8 cellular contexts compared by ENCODE assay signal in the genomic region with DNA sequence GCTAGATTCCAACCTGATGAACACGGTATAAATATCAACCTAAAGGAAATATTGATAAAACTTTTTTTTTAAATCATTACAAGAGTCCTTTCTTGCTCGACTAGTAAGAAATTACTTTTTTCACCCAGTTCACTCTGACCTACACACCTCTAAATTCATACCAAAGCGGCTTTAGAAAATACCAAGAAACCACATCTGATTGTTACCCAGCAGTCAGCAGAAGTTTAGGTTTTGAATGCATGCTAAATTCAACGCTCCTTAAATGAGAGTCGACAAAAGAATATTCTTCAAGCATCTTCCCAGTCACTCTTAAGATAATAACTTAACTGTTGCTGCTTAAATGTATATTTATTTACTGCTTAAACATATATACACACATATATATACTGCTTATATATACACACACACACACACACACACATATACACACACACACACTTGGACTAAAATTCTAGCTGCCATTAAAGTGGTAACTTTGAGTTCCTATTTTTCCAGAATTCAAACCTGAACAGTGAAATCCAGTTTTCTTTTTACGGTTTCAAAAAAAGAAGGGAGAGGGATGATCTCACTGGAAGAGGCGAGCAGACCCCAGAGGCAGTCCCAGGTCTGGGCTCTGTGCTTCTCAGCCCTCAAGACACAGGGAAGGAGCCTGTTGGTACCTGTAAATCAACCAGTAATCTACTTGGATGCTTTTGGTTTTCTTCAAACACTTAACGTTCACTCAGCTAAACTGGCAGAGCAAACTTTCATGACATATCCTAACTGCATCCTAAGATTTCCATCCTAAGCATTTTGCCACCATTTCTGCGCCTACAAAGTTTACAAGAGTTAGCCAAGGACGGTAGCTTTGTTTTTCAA. TPM values are rescaled to one million over a fixed set of nuclear protein-coding genes. Genes with fewer than 3 reads are reported as not detected.
A peak's percentile ranks its signal among the peaks of the same experiment; 100 is the strongest.
DNase-seq lines count a peak whose midpoint lies in the region; ATAC-seq and TF ChIP-seq lines count a peak whose summit lies in the region.

No MANE protein-coding gene starts in this region.

- H3K36me3 ChIP-seq in heart left ventricle (no peaks in the 10 kb centered on the region), adrenal gland (replicated peaks in 1 of 2) (no peaks in the 10 kb centered on the region), right lobe of liver (no peaks in the 10 kb centered on the region), vagina (no peaks in the 10 kb centered on the region)

- H3K27me3 ChIP-seq in heart left ventricle (no peaks in the 10 kb centered on the region), adrenal gland (no peaks in the 10 kb centered on the region), right lobe of liver (no peaks in the 10 kb centered on the region), vagina (no peaks in the 10 kb centered on the region)

- DNase-seq in heart left ventricle (no peak), cardiac septum (ENCODE audit: low spot score) (no peak), adrenal gland (no peak), right lobe of liver (no peak), vagina (ENCODE audit: extremely low spot score in 2 of 2) (no peak), glomerular visceral epithelial cell (ENCODE audit: extremely low spot score) (no peak)
- DNase-seq in stimulated activated CD4-positive, alpha-beta T cell treated with anti-CD3 and anti-CD28 coated beads, Interleukin-2, amount 100 ng/mL, for 24 hours = no peak

- TF ChIP-seq CTCF in heart left ventricle (IDR thresholded peaks at IDR 0.05) = no peak
- TF ChIP-seq CTCF in adrenal gland (IDR thresholded peaks at IDR 0.05) = no peak
- no peak for TF ChIP-seq CTCF in right lobe of liver (IDR thresholded peaks at IDR 0.05)
- TF ChIP-seq CTCF in vagina (IDR thresholded peaks at IDR 0.05) = no peak

- 28 to 34% (median 32%) methylated on average over 10 of the region's 10 CpGs for WGBS in heart left ventricle, 4 donors
- WGBS in adrenal gland, 4 donors = 35 to 39% (median 38%) methylated on average over 10 of the region's 10 CpGs
- 28% methylated on average over 9 of the region's 10 CpGs for WGBS in right lobe of liver (ENCODE audit: insufficient coverage, low coverage, low lambda C conversion rate, missing lambda C conversion rate)

- intact Hi-C loops in heart left ventricle (cut with DNase I) (loop anchor here (5.0 to 10.0 kb wide), 13 partner anchors 33 to 433 kb away; partner anchors contain the start of gene FARP1 (in 1 of the 10)), cardiac septum (cut with DNase I) (no loop called here), adrenal gland (cut with DNase I) (loop anchor here in 1 of 2 donors (10.0 kb wide), 2 partner anchors 50 to 90 kb away; no protein-coding TSS in a partner anchor), right lobe of liver (cut with DNase I) (loop anchor here in 1 of 2 donors (10.0 kb wide), 1 partner anchor 80 kb away; no protein-coding TSS in a partner anchor), vagina (cut with DNase I) (loop anchor here (5.0 to 10.0 kb wide), 2 partner anchors 90 to 123 kb away; no protein-coding TSS in a partner anchor)

- ATAC-seq in heart left ventricle (no peak), right lobe of liver (no peak), GM19351 (IDR thresholded peaks at IDR 0.05; ENCODE audit: unreplicated experiment) (no peak)

- H3K4me3 ChIP-seq in heart left ventricle (peak overlapping the region; percentile 74 to 99 (median 94)), adrenal gland (peak overlapping the region in 3 of 4 donors; percentile 62 to 96 (median 69)), right lobe of liver (peak overlapping the region; percentile 87 to 97 (median 91)), vagina (peak overlapping the region; percentile 59 to 82)

- H3K27ac ChIP-seq in heart left ventricle (peak overlapping the region; percentile 90 to 98 (median 96)), adrenal gland (peak overlapping the region; percentile 44 to 100 (median 90)), right lobe of liver (peak overlapping the region; percentile 93 to 97 (median 95)), vagina (peak overlapping the region; percentile 99)

- H3K9me3 ChIP-seq in heart left ventricle (no peaks in the 10 kb centered on the region), adrenal gland (replicated peaks in 1 of 3) (no peaks in the 10 kb centered on the region), right lobe of liver (no peaks in the 10 kb centered on the region), vagina (no peaks in the 10 kb centered on the region)

- H3K4me1 ChIP-seq in heart left ventricle (peaks cover 5 to 66% (median 53%) of the 10 kb centered on the region in 12 donors), adrenal gland (replicated peaks in 1 of 2) (peaks cover 8 to 55% of the 10 kb centered on the region in 2 donors), right lobe of liver (peaks cover 0 to 51% (median 10%) of the 10 kb centered on the region in 4 donors), vagina (peaks cover 62% of the 10 kb centered on the region)

- TF ChIP-seq POLR2A in heart left ventricle (IDR thresholded peaks at IDR 0.05) (no peak), adrenal gland (IDR thresholded peaks at IDR 0.05) (no peak), right lobe of liver (IDR thresholded peaks at IDR 0.05) (no peak), vagina (IDR thresholded peaks at IDR 0.05) (no peak)

RNA-seq across cellular contexts. Expression of gene STK24, which starts 1.7 kb away (rescaled TPM):
- 10 to 100 TPM; 56.5 to 82.6 (median 63.0) TPM for total RNA-seq in heart left ventricle
- polyA plus RNA-seq in heart left ventricle = 10 to 100 TPM; 26.6 to 54.1 TPM
- total RNA-seq in cardiac septum = 63.5 TPM
- 10 to 100 TPM; 35.9 to 72.2 (median 58.7) TPM for total RNA-seq in adrenal gland
- polyA plus RNA-seq in adrenal gland = 10 to 100 TPM; 17.7 to 69.6 (median 26.3) TPM
- total RNA-seq in right lobe of liver = 10 to 100 TPM; 14.8 to 40.8 (median 28.6) TPM
- 82.5 TPM for total RNA-seq in vagina
